31 cellular contexts compared by ENCODE assay signal in the genomic region with DNA sequence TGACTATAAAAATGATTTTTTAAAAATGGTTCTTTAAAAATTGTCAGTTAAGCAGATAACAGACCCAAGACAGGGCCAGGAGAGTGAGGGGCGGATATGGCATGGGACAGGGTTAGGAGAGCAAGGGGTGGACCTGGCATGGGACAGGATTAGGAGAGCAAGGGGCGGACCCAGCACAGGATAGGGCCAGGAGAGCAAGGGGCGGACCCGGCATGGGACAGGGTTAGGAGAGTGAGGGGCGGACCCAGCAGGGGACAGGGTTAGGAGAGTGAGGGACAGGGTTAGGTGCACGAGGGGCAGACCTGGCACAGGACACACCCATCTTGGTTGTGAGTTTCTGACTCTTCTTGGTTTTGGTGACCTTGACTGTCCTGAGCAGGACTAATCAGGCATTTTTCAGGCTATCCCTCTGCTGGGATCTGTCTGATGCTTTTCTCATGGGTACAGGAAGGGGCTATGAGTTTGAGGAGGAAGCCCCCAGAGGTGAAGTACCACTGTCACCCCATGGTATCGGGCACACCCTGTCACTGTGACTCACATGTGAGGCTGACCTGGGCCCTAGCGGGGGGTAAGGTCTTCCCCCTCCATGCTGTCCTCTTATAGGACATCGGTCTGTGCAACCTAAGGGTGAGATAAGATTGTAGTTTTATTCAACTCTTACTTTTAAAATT.
A peak's percentile ranks its signal among the peaks of the same experiment; 100 is the strongest.
DNase-seq lines count a peak whose midpoint lies in the region.
"Had no signal": no experiment of that assay in that cellular context is flagged by ENCODE, and none has a peak within 500 bp of the region (broad histone marks: within the 10 kb centered on the region; RNA-seq: fewer than 3 reads in every experiment).

No MANE protein-coding gene starts in this region.

- no peaks in the 10 kb centered on the region for H3K79me2 ChIP-seq in trophoblast cell (ENCODE audit: control insufficient read depth, insufficient read depth, low read length, poor library complexity)

- in situ Hi-C loops in SK-MEL-5 (cut with HindIII; ENCODE audit: low pct_unique_long_range_greater_than_20kb, low sequenced_read_pairs): no loop called here

- no peak overlapping the region for H4K8ac ChIP-seq in trophoblast cell (ENCODE audit: low read depth, low read length)

- peak; percentile 47 for DNase-seq in activated CD8-positive, alpha-beta memory T cell treated with anti-CD3 and anti-CD28 coated beads for 24 hours
- DNase-seq in activated CD8-positive, alpha-beta memory T cell treated with anti-CD3 and anti-CD28 coated beads, Interleukin-2, amount 50 U/mL, for 4 hours: no peak
- DNase-seq in SK-MEL-5 (ENCODE audit: low read depth, low spot score) (peak; percentile 10), iPS-NIHi7 (ENCODE audit: extremely low spot score) (peak; percentile 38), NCI-H345 (lab: John Stamatoyannopoulos, UW) (no peak), hippocampal formation (lab: John Stamatoyannopoulos, UW) (no peak), trophoblast cell (no peak)
- DNase-seq in stimulated activated CD8-positive, alpha-beta memory T cell treated with anti-CD3 and anti-CD28 coated beads, Interleukin-4, amount 100 ng/mL, for 48 hours: peak; percentile 16
- DNase-seq: 8988T; activated CD4-positive, alpha-beta T cell treated with anti-CD3 and anti-CD28 coated beads, Interleukin-2, amount 50 U/mL, for 1 hour; activated naive CD8-positive, alpha-beta T cell treated with anti-CD3 and anti-CD28 coated beads, Interleukin-2, amount 10 ng/mL, durations not matched to agents 7 days and 5 days; caudate nucleus; CD4-positive, CD25-positive, alpha-beta regulatory T cell; DND-41; esophagus squamous epithelium; foreskin melanocyte; HCEC 1CT; immature natural killer cell; left ventricle myocardium inferior; natural killer cell; NCI-H1417; NCI-H2081; NCI-H226; NCI-H774; stimulated activated CD4-positive, alpha-beta T cell treated with anti-CD3 and anti-CD28 coated beads, Interleukin-2, amount 100 ng/mL, for 48 hours; T-helper 9 cell; upper lobe of left lung; WERI-Rb-1 had no signal

- no peaks in the 10 kb centered on the region for H3K79me1 ChIP-seq in trophoblast cell (ENCODE audit: low read length)

- no peak overlapping the region for H3K18ac ChIP-seq in trophoblast cell (ENCODE audit: low read length)

- no CpG with 5 or more reads among the region's 9 CpGs for WGBS in trophoblast cell (ENCODE audit: extremely low coverage, insufficient coverage, insufficient read length)

- no peak overlapping the region for H2BK12ac ChIP-seq in trophoblast cell (ENCODE audit: low read length)

- no peak overlapping the region for H2BK120ac ChIP-seq in trophoblast cell (ENCODE audit: insufficient read depth, low read length, poor library complexity)

- no peak overlapping the region for H2BK5ac ChIP-seq in trophoblast cell (ENCODE audit: low read depth, low read length, poor library complexity)

- no peak overlapping the region for H2AK5ac ChIP-seq in trophoblast cell (ENCODE audit: low read length)

- H3K4me2 ChIP-seq in trophoblast cell (ENCODE audit: low read length): no peak overlapping the region

- H3K4me3 ChIP-seq in trophoblast cell (ENCODE audit: low read depth, low read length): no peak overlapping the region
- H3K4me3 ChIP-seq: ascending aorta, esophagus squamous epithelium, left ventricle myocardium inferior, pancreas, upper lobe of left lung had no signal

- H2AFZ ChIP-seq in trophoblast cell (ENCODE audit: insufficient read depth, low read length, poor library complexity): no peak overlapping the region

- no peaks in the 10 kb centered on the region for H3K4me1 ChIP-seq in trophoblast cell (ENCODE audit: control insufficient read depth in 1 of 2, insufficient read depth in 2 of 2, low read length in 2 of 2)
- H3K4me1 ChIP-seq: ascending aorta, left ventricle myocardium inferior, pancreas had no signal

- no peak overlapping the region for H3K9ac ChIP-seq in trophoblast cell (ENCODE audit: low read length)

- H3K9me3 ChIP-seq in trophoblast cell (ENCODE audit: insufficient read depth, low read depth, low read length): no peaks in the 10 kb centered on the region
- H3K9me3 ChIP-seq: ascending aorta, esophagus squamous epithelium, left ventricle myocardium inferior, pancreas, upper lobe of left lung had no signal

- no peak overlapping the region for H3K14ac ChIP-seq in trophoblast cell (ENCODE audit: low read length)

- no peak overlapping the region for H4K12ac ChIP-seq in trophoblast cell (ENCODE audit: low read depth, low read length)

- H3K27me3 ChIP-seq in trophoblast cell (ENCODE audit: insufficient read depth, low read length): no peaks in the 10 kb centered on the region
- H3K27me3 ChIP-seq: ascending aorta, pancreas, upper lobe of left lung had no signal

- no peak overlapping the region for H3K27ac ChIP-seq in trophoblast cell (ENCODE audit: low read depth, low read length)
- H3K27ac ChIP-seq: ascending aorta, esophagus squamous epithelium, left ventricle myocardium inferior, pancreas, RWPE1, upper lobe of left lung, WERI-Rb-1 had no signal

- no peaks in the 10 kb centered on the region for H3K36me3 ChIP-seq in trophoblast cell (ENCODE audit: control insufficient read depth in 1 of 2, insufficient read depth in 2 of 2, low read length in 2 of 2)
- H3K36me3 ChIP-seq: ascending aorta, esophagus squamous epithelium, left ventricle myocardium inferior, pancreas, upper lobe of left lung, WERI-Rb-1 had no signal

- H3K4ac ChIP-seq in trophoblast cell (ENCODE audit: low read depth, low read length): no peak overlapping the region

- H4K91ac ChIP-seq in trophoblast cell (ENCODE audit: low read depth, low read length): no peak overlapping the region

- H3K23ac ChIP-seq in trophoblast cell (ENCODE audit: low read length): no peak overlapping the region

Comparison
In these comparisons a context has a peak if more than half of its experiments do, and no peak if none do; other contexts are left out.
1. DNase-seq: peak in activated CD8-positive, alpha-beta memory T cell treated with anti-CD3 and anti-CD28 coated beads for 24 hours (single experiment), SK-MEL-5 (single experiment), iPS-NIHi7 (single experiment) and stimulated activated CD8-positive, alpha-beta memory T cell treated with anti-CD3 and anti-CD28 coated beads, Interleukin-4, amount 100 ng/mL, for 48 hours (single experiment); none in activated CD8-positive, alpha-beta memory T cell treated with anti-CD3 and anti-CD28 coated beads, Interleukin-2, amount 50 U/mL, for 4 hours (single experiment), NCI-H345 (single experiment), hippocampal formation (0 of 2) and trophoblast cell (0 of 2).